Comparison of ENCODE assay signal across 14 cellular contexts in genomic region chr1:84541679-84542078, GRCh38. TPM values are rescaled to one million over a fixed set of nuclear protein-coding genes. Genes with fewer than 3 reads are reported as not detected.
DNase-seq lines count a peak whose midpoint lies in the region; ATAC-seq and TF ChIP-seq lines count a peak whose summit lies in the region.
"Had no signal": no experiment of that assay in that cellular context is flagged by ENCODE, and none has a peak within 500 bp of the region (broad histone marks: within the 10 kb centered on the region; RNA-seq: fewer than 3 reads in every experiment).

No MANE protein-coding gene starts in this region.

- DNase-seq in heart right ventricle (no peak), Right ventricle myocardium inferior (ENCODE audit: missing footprints) (no peak), MM.1S (no peak), endodermal cell (no peak), GM20000 (ENCODE audit: low spot score) (no peak)
- DNase-seq: activated CD4-positive, alpha-beta T cell treated with anti-CD3 and anti-CD28 coated beads for 36 hours; activated effector memory CD4-positive, alpha-beta T cell treated with anti-CD3 and anti-CD28 coated beads, Interleukin-2, amount 50 U/mL, for 16 hours; C1 segment of cervical spinal cord; NCI-H226; stimulated activated CD4-positive, alpha-beta T cell treated with anti-CD3 and anti-CD28 coated beads, Interleukin-2, amount 100 ng/mL, for 48 hours; stomach had no signal

- H3K4me1 Mint-ChIP-seq in endodermal cell, result no peaks in the 10 kb centered on the region

- H3K9me2 ChIP-seq in MM.1S (replicated peaks; ENCODE audit: insufficient read depth, low read length), result no peaks in the 10 kb centered on the region

- H3K4me3 Mint-ChIP-seq in endodermal cell, result no peak overlapping the region
- H3K4me3 Mint-ChIP-seq: activated CD4-positive, alpha-beta T cell treated with anti-CD3 and anti-CD28 coated beads for 36 hours had no signal

- H3K9me3 ChIP-seq in heart right ventricle (no peaks in the 10 kb centered on the region), MM.1S (replicated peaks; ENCODE audit: insufficient read depth, low read length) (no peaks in the 10 kb centered on the region), endodermal cell (ENCODE audit: control insufficient read depth, low read length) (no peaks in the 10 kb centered on the region)
- H3K9me3 ChIP-seq: stomach had no signal

- H3K27ac Mint-ChIP-seq in endodermal cell, result no peak overlapping the region
- H3K27ac Mint-ChIP-seq: activated CD4-positive, alpha-beta T cell treated with anti-CD3 and anti-CD28 coated beads for 36 hours had no signal

- no peak overlapping the region for H3K27ac ChIP-seq in heart right ventricle
- H3K27ac ChIP-seq in MM.1S (ENCODE audit: low read length), result no peak overlapping the region
- no peak overlapping the region for H3K27ac ChIP-seq in endodermal cell (ENCODE audit: low read depth, low read length)
- H3K27ac ChIP-seq: stomach had no signal

- no peaks in the 10 kb centered on the region for H3K27me3 Mint-ChIP-seq in endodermal cell (ENCODE audit: insufficient read depth)
- H3K27me3 Mint-ChIP-seq: activated CD4-positive, alpha-beta T cell treated with anti-CD3 and anti-CD28 coated beads for 36 hours had no signal

- no peak overlapping the region for H3K4me3 ChIP-seq in heart right ventricle
- no peak overlapping the region for H3K4me3 ChIP-seq in MM.1S (ENCODE audit: low read length)
- no peak overlapping the region for H3K4me3 ChIP-seq in endodermal cell (ENCODE audit: low read length)
- H3K4me3 ChIP-seq: stomach had no signal

- no peaks in the 10 kb centered on the region for H3K79me2 ChIP-seq in MM.1S (ENCODE audit: low read length)

- H4K20me1 ChIP-seq in MM.1S (ENCODE audit: insufficient read depth, low read length), result no peaks in the 10 kb centered on the region

- ATAC-seq in heart right ventricle, result no peak
- no peak for ATAC-seq in Right ventricle myocardium inferior
- ATAC-seq in HG02642 (IDR thresholded peaks at IDR 0.05; ENCODE audit: poor library complexity, unreplicated experiment), result no peak
- ATAC-seq in HG02763 (IDR thresholded peaks at IDR 0.05; ENCODE audit: unreplicated experiment), result no peak
- ATAC-seq in HG03175 (IDR thresholded peaks at IDR 0.05; ENCODE audit: unreplicated experiment), result no peak
- ATAC-seq: activated CD4-positive, alpha-beta T cell treated with anti-CD3 and anti-CD28 coated beads for 36 hours had no signal

- no peak overlapping the region for H2AFZ ChIP-seq in MM.1S (ENCODE audit: low read length)

- no peaks in the 10 kb centered on the region for H3F3A ChIP-seq in MM.1S (ENCODE audit: insufficient read depth, low read length)

- H3K9me3 Mint-ChIP-seq in endodermal cell, result no peaks in the 10 kb centered on the region

- H3K4me2 ChIP-seq in MM.1S (ENCODE audit: low read depth, low read length), result no peak overlapping the region

- H3K4me1 ChIP-seq in heart right ventricle (no peaks in the 10 kb centered on the region), MM.1S (ENCODE audit: low read length) (no peaks in the 10 kb centered on the region), endodermal cell (ENCODE audit: control insufficient read depth, insufficient read depth, low read length) (no peaks in the 10 kb centered on the region)
- H3K4me1 ChIP-seq: stomach had no signal

- H3K36me3 ChIP-seq in heart right ventricle (peaks cover 0 to 44% (median 0%) of the 10 kb centered on the region in 9 donors), MM.1S (replicated peaks; ENCODE audit: insufficient read depth, low read length) (no peaks in the 10 kb centered on the region), endodermal cell (ENCODE audit: control insufficient read depth, insufficient read depth, low read length) (no peaks in the 10 kb centered on the region)

- WGBS in heart right ventricle, 2 donors, result 95% methylated on average over 4 of the region's 4 CpGs
- 79 to 93% methylated on average over 3 to 4 of the region's 4 CpGs for WGBS in endodermal cell (ENCODE audit: insufficient coverage in 1 of 2, insufficient read length in 1 of 2), 2 experiments

- peak in 6 of 9 donors; percentile 10 to 41 (median 30) for TF ChIP-seq CTCF in heart right ventricle (IDR thresholded peaks at IDR 0.05)
- TF ChIP-seq CTCF in MM.1S (IDR thresholded peaks at IDR 0.05; ENCODE audit: low read length), result peak; percentile 27
- peak; percentile 61 for TF ChIP-seq CTCF in endodermal cell (conservative IDR thresholded peaks at IDR 0.05)
- no peak for TF ChIP-seq CTCF in GM20000 (IDR thresholded peaks at IDR 0.05; ENCODE audit: extremely low read depth, missing control alignments)

- H3K27me3 ChIP-seq in heart right ventricle (no peaks in the 10 kb centered on the region), MM.1S (replicated peaks; ENCODE audit: insufficient read depth, low read length) (no peaks in the 10 kb centered on the region), endodermal cell (ENCODE audit: control insufficient read depth, insufficient read depth, low read length, poor library complexity, severe bottlenecking) (no peaks in the 10 kb centered on the region)
- H3K27me3 ChIP-seq: stomach had no signal

- H3K36me3 Mint-ChIP-seq in endodermal cell (ENCODE audit: low read depth), result peaks cover 7% of the 10 kb centered on the region

- intact Hi-C loops in heart right ventricle (cut with DNase I), result no loop called here
- intact Hi-C loops in Right ventricle myocardium inferior (cut with DNase I), result no loop called here

- H3K9ac ChIP-seq in MM.1S (ENCODE audit: low read length) (no peak overlapping the region), endodermal cell (ENCODE audit: extremely low read depth, low read length, poor library complexity, severe bottlenecking) (no peak overlapping the region)

RNA-seq across cellular contexts. Expression of gene CTBS, which starts 32.6 kb away (rescaled TPM):
- total RNA-seq in heart right ventricle (10 to 100 TPM in 1 of 10 donors, 1 to 10 TPM in 9; 5.8 to 13.2 (median 7.3) TPM), Right ventricle myocardium inferior (6.0 TPM), endodermal cell (10 to 100 TPM; 12.3 to 19.6 TPM)
- 1 to 10 TPM; 3.5 to 4.2 TPM for polyA plus RNA-seq in heart right ventricle
- 13.2 TPM for polyA plus RNA-seq in endodermal cell (2013, experiment 1 of 2)
- polyA plus RNA-seq in endodermal cell (2013, experiment 2 of 2), result 12.3 TPM

RNA-seq across cellular contexts. Expression of gene GNG5, which starts 35.3 kb away (rescaled TPM):
- 100 to 1,000 TPM; 155 to 216 (median 164) TPM for total RNA-seq in heart right ventricle
- polyA plus RNA-seq in heart right ventricle, result 100 to 1,000 TPM; 140 to 254 TPM
- total RNA-seq in Right ventricle myocardium inferior, result 182 TPM
- 100 to 1,000 TPM; 124 to 144 TPM for total RNA-seq in endodermal cell
- 333 TPM for polyA plus RNA-seq in endodermal cell (2013, experiment 1 of 2)
- polyA plus RNA-seq in endodermal cell (2013, experiment 2 of 2), result 337 TPM

RNA-seq across cellular contexts. Expression of gene SPATA1, which starts 35.5 kb away (rescaled TPM):
- total RNA-seq in heart right ventricle, result 1 to 10 TPM in 8 of 10 donors, under 1 TPM in 2; 0.78 to 2.9 (median 1.6) TPM
- polyA plus RNA-seq in heart right ventricle, result 1 to 10 TPM in 1 of 2 donors, under 1 TPM in 1; 0.22 to 1.5 TPM
- total RNA-seq in Right ventricle myocardium inferior, result 0.92 TPM
- 1 to 10 TPM in 1 of 2 donors, under 1 TPM in 1; 0.55 to 1.6 TPM for total RNA-seq in endodermal cell
- polyA plus RNA-seq in endodermal cell (2013, experiment 1 of 2), result 3.0 TPM
- polyA plus RNA-seq in endodermal cell (2013, experiment 2 of 2), result 3.0 TPM
